1 cellular context compared by ENCODE assay signal in the genomic region with DNA sequence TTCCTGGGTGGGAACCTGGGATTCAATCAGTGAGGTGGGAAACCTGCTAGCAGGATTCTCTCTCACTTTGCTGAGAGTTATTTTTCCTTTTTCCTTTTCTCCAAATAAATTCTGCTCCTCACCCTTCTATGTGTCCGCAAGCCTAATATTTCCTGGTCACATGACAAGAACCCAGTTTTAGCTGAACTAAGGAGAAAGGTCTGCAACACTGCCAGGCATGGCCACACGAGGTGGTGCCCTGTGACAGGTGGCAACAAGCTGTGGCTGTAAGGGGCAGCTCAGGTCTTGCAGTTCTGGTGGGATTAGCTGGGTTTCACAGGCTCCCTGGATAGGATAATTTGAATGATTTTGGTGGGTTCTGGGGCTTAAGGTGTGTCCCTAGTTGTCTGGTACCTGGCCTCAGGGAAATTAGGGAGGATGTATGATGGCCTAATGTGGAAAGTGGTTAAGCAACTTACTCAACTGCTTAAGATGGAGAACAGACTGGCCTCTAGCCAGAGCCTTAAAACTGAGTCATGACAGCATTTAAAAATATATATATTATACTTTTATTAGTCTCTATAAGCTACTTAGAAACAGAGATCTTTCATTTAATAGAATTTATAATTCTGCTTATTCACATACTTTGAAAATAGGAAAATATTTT.
TF ChIP-seq lines count a peak whose summit lies in the region.

No MANE protein-coding gene starts in this region.

TF ChIP-seq in GM23338, 12 proteins besides CTCF, POLR2A, EP300 and RAD21 (continued from another document):
- TF ChIP-seq, protein P1, sequence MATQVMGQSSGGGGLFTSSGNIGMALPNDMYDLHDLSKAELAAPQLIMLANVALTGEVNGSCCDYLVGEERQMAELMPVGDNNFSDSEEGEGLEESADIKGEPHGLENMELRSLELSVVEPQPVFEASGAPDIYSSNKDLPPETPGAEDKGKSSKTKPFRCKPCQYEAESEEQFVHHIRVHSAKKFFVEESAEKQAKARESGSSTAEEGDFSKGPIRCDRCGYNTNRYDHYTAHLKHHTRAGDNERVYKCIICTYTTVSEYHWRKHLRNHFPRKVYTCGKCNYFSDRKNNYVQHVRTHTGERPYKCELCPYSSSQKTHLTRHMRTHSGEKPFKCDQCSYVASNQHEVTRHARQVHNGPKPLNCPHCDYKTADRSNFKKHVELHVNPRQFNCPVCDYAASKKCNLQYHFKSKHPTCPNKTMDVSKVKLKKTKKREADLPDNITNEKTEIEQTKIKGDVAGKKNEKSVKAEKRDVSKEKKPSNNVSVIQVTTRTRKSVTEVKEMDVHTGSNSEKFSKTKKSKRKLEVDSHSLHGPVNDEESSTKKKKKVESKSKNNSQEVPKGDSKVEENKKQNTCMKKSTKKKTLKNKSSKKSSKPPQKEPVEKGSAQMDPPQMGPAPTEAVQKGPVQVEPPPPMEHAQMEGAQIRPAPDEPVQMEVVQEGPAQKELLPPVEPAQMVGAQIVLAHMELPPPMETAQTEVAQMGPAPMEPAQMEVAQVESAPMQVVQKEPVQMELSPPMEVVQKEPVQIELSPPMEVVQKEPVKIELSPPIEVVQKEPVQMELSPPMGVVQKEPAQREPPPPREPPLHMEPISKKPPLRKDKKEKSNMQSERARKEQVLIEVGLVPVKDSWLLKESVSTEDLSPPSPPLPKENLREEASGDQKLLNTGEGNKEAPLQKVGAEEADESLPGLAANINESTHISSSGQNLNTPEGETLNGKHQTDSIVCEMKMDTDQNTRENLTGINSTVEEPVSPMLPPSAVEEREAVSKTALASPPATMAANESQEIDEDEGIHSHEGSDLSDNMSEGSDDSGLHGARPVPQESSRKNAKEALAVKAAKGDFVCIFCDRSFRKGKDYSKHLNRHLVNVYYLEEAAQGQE (IDR thresholded peaks at IDR 0.05; ENCODE audit: unreplicated experiment), result no peak
- TF ChIP-seq, protein P2, sequence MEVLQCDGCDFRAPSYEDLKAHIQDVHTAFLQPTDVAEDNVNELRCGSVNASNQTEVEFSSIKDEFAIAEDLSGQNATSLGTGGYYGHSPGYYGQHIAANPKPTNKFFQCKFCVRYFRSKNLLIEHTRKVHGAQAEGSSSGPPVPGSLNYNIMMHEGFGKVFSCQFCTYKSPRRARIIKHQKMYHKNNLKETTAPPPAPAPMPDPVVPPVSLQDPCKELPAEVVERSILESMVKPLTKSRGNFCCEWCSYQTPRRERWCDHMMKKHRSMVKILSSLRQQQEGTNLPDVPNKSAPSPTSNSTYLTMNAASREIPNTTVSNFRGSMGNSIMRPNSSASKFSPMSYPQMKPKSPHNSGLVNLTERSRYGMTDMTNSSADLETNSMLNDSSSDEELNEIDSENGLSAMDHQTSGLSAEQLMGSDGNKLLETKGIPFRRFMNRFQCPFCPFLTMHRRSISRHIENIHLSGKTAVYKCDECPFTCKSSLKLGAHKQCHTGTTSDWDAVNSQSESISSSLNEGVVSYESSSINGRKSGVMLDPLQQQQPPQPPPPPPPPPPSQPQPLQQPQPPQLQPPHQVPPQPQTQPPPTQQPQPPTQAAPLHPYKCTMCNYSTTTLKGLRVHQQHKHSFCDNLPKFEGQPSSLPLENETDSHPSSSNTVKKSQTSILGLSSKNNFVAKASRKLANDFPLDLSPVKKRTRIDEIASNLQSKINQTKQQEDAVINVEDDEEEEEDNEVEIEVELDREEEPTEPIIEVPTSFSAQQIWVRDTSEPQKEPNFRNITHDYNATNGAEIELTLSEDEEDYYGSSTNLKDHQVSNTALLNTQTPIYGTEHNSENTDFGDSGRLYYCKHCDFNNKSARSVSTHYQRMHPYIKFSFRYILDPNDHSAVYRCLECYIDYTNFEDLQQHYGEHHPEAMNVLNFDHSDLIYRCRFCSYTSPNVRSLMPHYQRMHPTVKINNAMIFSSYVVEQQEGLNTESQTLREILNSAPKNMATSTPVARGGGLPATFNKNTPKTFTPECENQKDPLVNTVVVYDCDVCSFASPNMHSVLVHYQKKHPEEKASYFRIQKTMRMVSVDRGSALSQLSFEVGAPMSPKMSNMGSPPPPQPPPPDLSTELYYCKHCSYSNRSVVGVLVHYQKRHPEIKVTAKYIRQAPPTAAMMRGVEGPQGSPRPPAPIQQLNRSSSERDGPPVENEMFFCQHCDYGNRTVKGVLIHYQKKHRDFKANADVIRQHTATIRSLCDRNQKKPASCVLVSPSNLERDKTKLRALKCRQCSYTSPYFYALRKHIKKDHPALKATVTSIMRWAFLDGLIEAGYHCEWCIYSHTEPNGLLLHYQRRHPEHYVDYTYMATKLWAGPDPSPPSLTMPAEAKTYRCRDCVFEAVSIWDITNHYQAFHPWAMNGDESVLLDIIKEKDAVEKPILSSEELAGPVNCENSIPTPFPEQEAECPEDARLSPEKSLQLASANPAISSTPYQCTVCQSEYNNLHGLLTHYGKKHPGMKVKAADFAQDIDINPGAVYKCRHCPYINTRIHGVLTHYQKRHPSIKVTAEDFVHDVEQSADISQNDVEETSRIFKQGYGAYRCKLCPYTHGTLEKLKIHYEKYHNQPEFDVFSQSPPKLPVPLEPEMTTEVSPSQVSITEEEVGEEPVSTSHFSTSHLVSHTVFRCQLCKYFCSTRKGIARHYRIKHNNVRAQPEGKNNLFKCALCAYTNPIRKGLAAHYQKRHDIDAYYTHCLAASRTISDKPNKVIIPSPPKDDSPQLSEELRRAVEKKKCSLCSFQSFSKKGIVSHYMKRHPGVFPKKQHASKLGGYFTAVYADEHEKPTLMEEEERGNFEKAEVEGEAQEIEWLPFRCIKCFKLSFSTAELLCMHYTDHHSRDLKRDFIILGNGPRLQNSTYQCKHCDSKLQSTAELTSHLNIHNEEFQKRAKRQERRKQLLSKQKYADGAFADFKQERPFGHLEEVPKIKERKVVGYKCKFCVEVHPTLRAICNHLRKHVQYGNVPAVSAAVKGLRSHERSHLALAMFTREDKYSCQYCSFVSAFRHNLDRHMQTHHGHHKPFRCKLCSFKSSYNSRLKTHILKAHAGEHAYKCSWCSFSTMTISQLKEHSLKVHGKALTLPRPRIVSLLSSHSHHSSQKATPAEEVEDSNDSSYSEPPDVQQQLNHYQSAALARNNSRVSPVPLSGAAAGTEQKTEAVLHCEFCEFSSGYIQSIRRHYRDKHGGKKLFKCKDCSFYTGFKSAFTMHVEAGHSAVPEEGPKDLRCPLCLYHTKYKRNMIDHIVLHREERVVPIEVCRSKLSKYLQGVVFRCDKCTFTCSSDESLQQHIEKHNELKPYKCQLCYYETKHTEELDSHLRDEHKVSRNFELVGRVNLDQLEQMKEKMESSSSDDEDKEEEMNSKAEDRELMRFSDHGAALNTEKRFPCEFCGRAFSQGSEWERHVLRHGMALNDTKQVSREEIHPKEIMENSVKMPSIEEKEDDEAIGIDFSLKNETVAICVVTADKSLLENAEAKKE (CRISPR knock-in tag; IDR thresholded peaks at IDR 0.05), result no peak
- no peak for TF ChIP-seq ZNF331 (CRISPR knock-in tag; IDR thresholded peaks at IDR 0.05; ENCODE audit: low read depth)
- no peak for TF ChIP-seq EZH2 (IDR thresholded peaks at IDR 0.05; ENCODE audit: low read depth, unreplicated experiment)
